In genomic region chr22:23215294-23216204, GRCh38 we compare ENCODE assay signal across 8 cellular contexts. TPM values are rescaled to one million over a fixed set of nuclear protein-coding genes. Genes with fewer than 3 reads are reported as not detected.
DNase-seq lines count a peak whose midpoint lies in the region; ATAC-seq, FAIRE-seq and TF ChIP-seq lines count a peak whose summit lies in the region.

No MANE protein-coding gene starts in this region.

- 39 to 52% (median 46%) methylated on average over 12 of the region's 12 CpGs for WGBS in heart left ventricle, 4 donors
- WGBS in hepatocyte (ENCODE audit: low lambda C conversion rate, missing lambda C conversion rate): 69% methylated on average over 12 of the region's 12 CpGs

- ATAC-seq in heart left ventricle (peak in 2 of 4 donors; percentile 26 to 31), esophagus mucosa (no peak)

- no peak for DNase-seq in heart left ventricle
- no peak for DNase-seq in cardiac septum (ENCODE audit: low spot score)
- DNase-seq in activated naive CD4-positive, alpha-beta T cell treated with anti-CD3 and anti-CD28 coated beads, Interleukin-2, amount 50 U/mL, for 16 hours: peak; percentile 34
- DNase-seq in hepatocyte (ENCODE audit: low spot score): no peak
- no peak for DNase-seq in urothelium cell line (ENCODE audit: low spot score)
- no peak for DNase-seq in DMS153 (lab: John Stamatoyannopoulos, UW)
- no peak for DNase-seq in Ammon's horn (ENCODE audit: low spot score)

- H3K27ac ChIP-seq in heart left ventricle (peak overlapping the region in 8 of 12 donors; percentile 23 to 63 (median 48)), hepatocyte (peak overlapping the region; percentile 70)

- intact Hi-C loops in heart left ventricle (cut with DNase I) (loop anchor here in 4 of 10 donors (2.0 to 5.0 kb wide), 2 partner anchors 19 to 33 kb away; partner anchors contain the start of gene BCR (in 3 of the 4)), cardiac septum (cut with DNase I) (loop anchor here (5.0 kb wide), 1 partner anchor 33 kb away; the partner anchor contains the start of gene BCR)

- H3K9me2 ChIP-seq in hepatocyte (replicated peaks; ENCODE audit: insufficient read depth): no peaks in the 10 kb centered on the region

- TF ChIP-seq POLR2A in heart left ventricle (IDR thresholded peaks at IDR 0.05): no peak

- peaks cover 89% of the 10 kb centered on the region for H4K20me1 ChIP-seq in hepatocyte (ENCODE audit: insufficient read depth, poor library complexity, severe bottlenecking)

- H3K9me3 ChIP-seq in heart left ventricle (no peaks in the 10 kb centered on the region), hepatocyte (ENCODE audit: low read depth) (no peaks in the 10 kb centered on the region)

- H3K27me3 ChIP-seq in heart left ventricle (no peaks in the 10 kb centered on the region), hepatocyte (no peaks in the 10 kb centered on the region)

- no peak for TF ChIP-seq CTCF in heart left ventricle (IDR thresholded peaks at IDR 0.05)
- no peak for TF ChIP-seq CTCF in hepatocyte (IDR thresholded peaks at IDR 0.05; ENCODE audit: poor library complexity)

- peaks cover 22 to 93% (median 71%) of the 10 kb centered on the region in 12 donors for H3K4me1 ChIP-seq in heart left ventricle
- peaks cover 46% of the 10 kb centered on the region for H3K4me1 ChIP-seq in hepatocyte (ENCODE audit: insufficient read depth)

- H3K79me2 ChIP-seq in hepatocyte: peaks cover 92% of the 10 kb centered on the region

- FAIRE-seq in urothelium cell line (lab: Jason Lieb, UNC): peak; percentile 30

- H3K4me2 ChIP-seq in hepatocyte: peak overlapping the region; percentile 33

- no peak overlapping the region for H3K4me3 ChIP-seq in heart left ventricle
- H3K4me3 ChIP-seq in hepatocyte: no peak overlapping the region

- H3K36me3 ChIP-seq in heart left ventricle (no peaks in the 10 kb centered on the region), hepatocyte (replicated peaks; ENCODE audit: insufficient read depth, low read depth) (no peaks in the 10 kb centered on the region)

- H2AFZ ChIP-seq in hepatocyte: no peak overlapping the region

RNA-seq across cellular contexts. Expression of gene BCR, which starts 35.2 kb away (rescaled TPM):
- total RNA-seq in heart left ventricle: 10 to 100 TPM; 24.0 to 51.1 (median 29.3) TPM
- 10 to 100 TPM; 12.6 to 22.4 TPM for polyA plus RNA-seq in heart left ventricle
- 24.3 TPM for total RNA-seq in cardiac septum
- total RNA-seq in hepatocyte: 42.2 and 50.4 TPM in 2 replicates
- polyA plus RNA-seq in hepatocyte: 38.8 and 41.3 TPM in 2 replicates
- total RNA-seq in esophagus mucosa: 39.7 TPM
